Comparison of ENCODE assay signal across 20 cellular contexts in the genomic region with DNA sequence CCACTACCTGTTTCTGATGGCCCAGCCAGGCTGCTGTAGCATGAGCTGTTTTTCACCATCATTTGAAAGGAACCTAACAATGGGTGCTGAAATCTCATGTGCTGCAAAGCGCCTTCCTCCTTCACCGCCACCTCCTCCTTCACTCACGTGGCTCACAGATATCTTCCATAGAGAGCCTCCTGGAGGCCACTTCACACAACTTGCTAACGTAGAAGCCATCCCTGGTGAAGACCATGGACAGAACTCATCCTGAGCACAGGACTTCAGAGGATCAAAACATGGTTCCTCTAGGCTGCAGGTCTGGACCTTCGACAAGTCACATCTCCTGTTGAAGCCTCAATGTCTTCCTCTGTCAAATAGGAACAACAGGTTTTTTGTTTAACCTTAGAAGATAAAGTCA.
"Had no signal": no experiment of that assay in that cellular context is flagged by ENCODE, and none has a peak within 500 bp of the region (broad histone marks: within the 10 kb centered on the region; RNA-seq: fewer than 3 reads in every experiment).

No MANE protein-coding gene starts in this region.

- ATAC-seq: activated CD4-positive, alpha-beta T cell treated with anti-CD3 and anti-CD28 coated beads for 36 hours; left cardiac atrium; naive thymus-derived CD8-positive, alpha-beta T cell had no signal

- H3K4me3 ChIP-seq: cardiac muscle cell, colonic mucosa, hepatocyte, lung, right atrium auricular region, thyroid gland, uterus had no signal

- FAIRE-seq: small intestine had no signal

- H3K36me3 ChIP-seq: cardiac muscle cell, colonic mucosa, neutrophil, right atrium auricular region, thyroid gland, uterus had no signal

- H3K9me3 ChIP-seq: colonic mucosa, neutrophil, right atrium auricular region, thyroid gland, uterus had no signal

- DNase-seq: activated CD4-positive, alpha-beta memory T cell treated with anti-CD3 and anti-CD28 coated beads, Interleukin-2, amount 10 ng/mL, durations not matched to agents 7 days and 5 days; activated CD4-positive, alpha-beta T cell treated with anti-CD3 and anti-CD28 coated beads for 36 hours; activated gamma-delta T cell; activated naive CD8-positive, alpha-beta T cell treated with anti-CD3 and anti-CD28 coated beads for 36 hours; activated T-cell treated with anti-CD3 and anti-CD28 coated beads, Interleukin-2, amount 50 U/mL, for 48 hours; aorta; colonic mucosa; effector CD8-positive, alpha-beta T cell; left cardiac atrium; naive thymus-derived CD8-positive, alpha-beta T cell; posterior cingulate gyrus; small intestine; T-helper 9 cell; thyroid gland; uterus had no signal

- H3K4me1 ChIP-seq: colonic mucosa, right atrium auricular region, uterus had no signal

- H3K27me3 ChIP-seq: cardiac muscle cell, colonic mucosa, hepatocyte, neutrophil, right atrium auricular region, thyroid gland, uterus had no signal

- H3K4me2 ChIP-seq: hepatocyte had no signal

- H3K27ac ChIP-seq: cardiac muscle cell, colonic mucosa, hepatocyte, neutrophil, right atrium auricular region, thyroid gland, uterus had no signal

- H3K79me2 ChIP-seq: hepatocyte had no signal

- H2AFZ ChIP-seq: hepatocyte had no signal
